10 cellular contexts compared by ENCODE assay signal in genomic region chr4:8110071-8110986, GRCh38. TPM values are rescaled to one million over a fixed set of nuclear protein-coding genes. Genes with fewer than 3 reads are reported as not detected.
A peak's percentile ranks its signal among the peaks of the same experiment; 100 is the strongest.
DNase-seq lines count a peak whose midpoint lies in the region; ATAC-seq and TF ChIP-seq lines count a peak whose summit lies in the region.
"Had no signal": no experiment of that assay in that cellular context is flagged by ENCODE, and none has a peak within 500 bp of the region (broad histone marks: within the 10 kb centered on the region; RNA-seq: fewer than 3 reads in every experiment).

No MANE protein-coding gene starts in this region.

- H3K36me3 Mint-ChIP-seq in activated CD8-positive, alpha-beta T cell treated with anti-CD3 and anti-CD28 coated beads for 36 hours (ENCODE audit: low read depth): no peaks in the 10 kb centered on the region

- no peaks in the 10 kb centered on the region for H3K9me3 ChIP-seq in iPS-20b (ENCODE audit: insufficient read depth, low read depth, low read length)

- H3K27me3 Mint-ChIP-seq in activated CD8-positive, alpha-beta T cell treated with anti-CD3 and anti-CD28 coated beads for 36 hours: no peaks in the 10 kb centered on the region

- H3K4me3 ChIP-seq in AG04449 (ENCODE audit: low read depth, low read length): no peak overlapping the region
- no peak overlapping the region for H3K4me3 ChIP-seq in iPS-20b (ENCODE audit: low read length)
- H3K4me3 ChIP-seq: lung had no signal

- H3K4me1 ChIP-seq in iPS-20b (ENCODE audit: insufficient read depth, low read length): peaks cover 21% of the 10 kb centered on the region; the same call in 1 of the 2 replicates

- no peaks in the 10 kb centered on the region for H3K27me3 ChIP-seq in iPS-20b (ENCODE audit: insufficient read depth, low read length)

- DNase-seq in AG04449 (ENCODE audit: low read depth, low spot score): no peak
- no peak for DNase-seq in GM10266 (ENCODE audit: extremely low spot score)
- DNase-seq in activated CD8-positive, alpha-beta T cell treated with anti-CD3 and anti-CD28 coated beads for 36 hours: peak; percentile 24
- DNase-seq in OCI-M1 (lab: John Stamatoyannopoulos, UW): no peak
- no peak for DNase-seq in DMS153 (lab: John Stamatoyannopoulos, UW)
- no peak for DNase-seq in activated CD4-positive, CD25-positive, alpha-beta regulatory T cell treated with anti-CD3 and anti-CD28 coated beads, Interleukin-2, amount 50 U/mL, for 72 hours
- DNase-seq: NCI-H510A treated with DMSO at 0.1 percent for 48 hours had no signal

- no peaks in the 10 kb centered on the region for H3K36me3 ChIP-seq in iPS-20b (ENCODE audit: insufficient read depth, low read depth, low read length)

- ATAC-seq in activated CD8-positive, alpha-beta T cell treated with anti-CD3 and anti-CD28 coated beads for 36 hours: peak; percentile 62
- no peak for ATAC-seq in HG02884 (IDR thresholded peaks at IDR 0.05; ENCODE audit: unreplicated experiment)

- CTCF ChIA-PET in AG04449 (lab: Yijun Ruan, JAX): no interaction called here
- CTCF ChIA-PET in activated CD8-positive, alpha-beta T cell treated with anti-CD3 and anti-CD28 coated beads for 36 hours (lab: Charles Lee): no interaction called here

- H3K9ac ChIP-seq in iPS-20b (ENCODE audit: low read depth, low read length): peak overlapping the region; percentile 35; the same call in 1 of the 2 replicates

- POLR2A ChIA-PET in AG04449 (lab: Yijun Ruan, JAX): no interaction called here
- POLR2A ChIA-PET in activated CD8-positive, alpha-beta T cell treated with anti-CD3 and anti-CD28 coated beads for 36 hours (lab: Charles Lee): no interaction called here

- H3K4me1 Mint-ChIP-seq in activated CD8-positive, alpha-beta T cell treated with anti-CD3 and anti-CD28 coated beads for 36 hours (ENCODE audit: low read depth): peaks cover 3% of the 10 kb centered on the region

- no peak overlapping the region for H3K4me3 Mint-ChIP-seq in activated CD8-positive, alpha-beta T cell treated with anti-CD3 and anti-CD28 coated beads for 36 hours

- H3K27ac ChIP-seq in iPS-20b (ENCODE audit: low read length): peak overlapping the region; percentile 16

- no peak overlapping the region for H3K27ac Mint-ChIP-seq in activated CD8-positive, alpha-beta T cell treated with anti-CD3 and anti-CD28 coated beads for 36 hours

- peak; percentile 10 for TF ChIP-seq CTCF in AG04449 (IDR thresholded peaks at IDR 0.05; ENCODE audit: insufficient read depth, low read length, missing control alignments)
- peak; percentile 17 for TF ChIP-seq CTCF in GM10266 (IDR thresholded peaks at IDR 0.05; ENCODE audit: control insufficient read depth, insufficient read depth, low read depth, missing control alignments)
- peak; percentile 45 for TF ChIP-seq CTCF in activated CD8-positive, alpha-beta T cell treated with anti-CD3 and anti-CD28 coated beads for 36 hours (IDR thresholded peaks at IDR 0.05)

- H3K9me3 Mint-ChIP-seq in activated CD8-positive, alpha-beta T cell treated with anti-CD3 and anti-CD28 coated beads for 36 hours: no peaks in the 10 kb centered on the region

- intact Hi-C loops in activated CD8-positive, alpha-beta T cell treated with anti-CD3 and anti-CD28 coated beads for 36 hours (cut with micrococcal nuclease): no loop called here

RNA-seq across cellular contexts. Expression of gene ABLIM2, which starts 48.3 kb away (rescaled TPM):
- total RNA-seq in activated CD8-positive, alpha-beta T cell treated with anti-CD3 and anti-CD28 coated beads for 36 hours: under 1 TPM; 0.32 to 0.54 TPM
